18 cellular contexts compared by ENCODE assay signal in genomic region chr16:28067604-28068382, GRCh38. TPM values are rescaled to one million over a fixed set of nuclear protein-coding genes. Genes with fewer than 3 reads are reported as not detected.
DNase-seq lines count a peak whose midpoint lies in the region; ATAC-seq and TF ChIP-seq lines count a peak whose summit lies in the region.
"Had no signal": no experiment of that assay in that cellular context is flagged by ENCODE, and none has a peak within 500 bp of the region (broad histone marks: within the 10 kb centered on the region; RNA-seq: fewer than 3 reads in every experiment).

No MANE protein-coding gene starts in this region.

- H3K36me3 ChIP-seq in MG63 = no peaks in the 10 kb centered on the region
- no peaks in the 10 kb centered on the region for H3K36me3 ChIP-seq in fibroblast of lung (ENCODE audit: control insufficient read depth, insufficient read depth, low read length)
- H3K36me3 ChIP-seq in neuronal stem cell (replicated peaks in 1 of 2; ENCODE audit: control insufficient read depth in 2 of 2, insufficient read depth in 2 of 2, low read length in 2 of 2) = no peaks in the 10 kb centered on the region

- H3K27ac Mint-ChIP-seq in activated T-helper 1 cell treated with anti-CD3 and anti-CD28 coated beads, Interleukin-12 subunit alpha, Interleukin-12 subunit beta, Interleukin-2, Interleukin-4 antibody, amounts not matched to agents 30 ng/mL and 10 ng/mL and 1 ng/mL, durations not matched to agents 14 hours and 24 hours and 36 hours = no peak overlapping the region
- H3K27ac Mint-ChIP-seq: activated CD4-positive, alpha-beta memory T cell treated with anti-CD3 and anti-CD28 coated beads, Interleukin-2, amount 10 ng/mL, durations not matched to agents 7 days and 5 days; activated T-helper 17 cell treated with anti-CD3 and anti-CD28 coated beads, Interleukin-2, amount 50 U/mL, for 72 hours; CD14-positive monocyte; effector memory CD8-positive, alpha-beta T cell; progenitor cell of endocrine pancreas had no signal

- H3K9ac ChIP-seq in fibroblast of lung (ENCODE audit: insufficient read depth, low read length) = no peak overlapping the region
- H3K9ac ChIP-seq in neuronal stem cell (ENCODE audit: low read depth, low read length, poor library complexity) = no peak overlapping the region

- H2AK5ac ChIP-seq in neuronal stem cell (ENCODE audit: low read depth, low read length) = peak overlapping the region; percentile 61

- peak overlapping the region; percentile 32 for H2BK5ac ChIP-seq in neuronal stem cell (ENCODE audit: low read length)

- ATAC-seq in GM21367 (IDR thresholded peaks at IDR 0.05; ENCODE audit: unreplicated experiment) = no peak
- ATAC-seq: activated T-helper 17 cell treated with anti-CD3 and anti-CD28 coated beads, Interleukin-2, amount 50 U/mL, for 72 hours; body of pancreas; effector memory CD8-positive, alpha-beta T cell had no signal

- no peak overlapping the region for H3K4me2 ChIP-seq in fibroblast of lung (ENCODE audit: extremely low read depth, insufficient read depth, low read length)
- no peak overlapping the region for H3K4me2 ChIP-seq in neuronal stem cell (ENCODE audit: insufficient read depth, low read length, poor library complexity, severe bottlenecking)

- DNase-seq in Daoy (ENCODE audit: low read depth) (peak; percentile 60), MG63 (peak; percentile 85), fibroblast of lung (ENCODE audit: low read depth in 2 of 2) (peak; percentile 21 to 90), neuronal stem cell (ENCODE audit: low spot score) (no peak), NCI-H524 (lab: John Stamatoyannopoulos, UW) (no peak)
- no peak for DNase-seq in activated T-helper 1 cell treated with anti-CD3 and anti-CD28 coated beads, Interleukin-12 subunit alpha, Interleukin-12 subunit beta, Interleukin-2, Interleukin-4 antibody, amounts not matched to agents 30 ng/mL and 10 ng/mL and 1 ng/mL, durations not matched to agents 14 hours and 24 hours and 36 hours (ENCODE audit: low spot score)
- no peak for DNase-seq in stimulated activated CD4-positive, alpha-beta T cell treated with anti-CD3 and anti-CD28 coated beads, Interleukin-1b, Interleukin-23, amount 100 ng/mL, for 48 hours
- DNase-seq: activated CD4-positive, alpha-beta memory T cell treated with anti-CD3 and anti-CD28 coated beads, Interleukin-2, amount 10 ng/mL, durations not matched to agents 7 days and 5 days; body of pancreas; effector memory CD8-positive, alpha-beta T cell; head of caudate nucleus; NCI-H2081 treated with DMSO at 0.1 percent for 48 hours had no signal

- H3K14ac ChIP-seq in neuronal stem cell (ENCODE audit: low read length) = peak overlapping the region; percentile 64

- H3K9me3 Mint-ChIP-seq in activated T-helper 1 cell treated with anti-CD3 and anti-CD28 coated beads, Interleukin-12 subunit alpha, Interleukin-12 subunit beta, Interleukin-2, Interleukin-4 antibody, amounts not matched to agents 30 ng/mL and 10 ng/mL and 1 ng/mL, durations not matched to agents 14 hours and 24 hours and 36 hours = no peaks in the 10 kb centered on the region
- H3K9me3 Mint-ChIP-seq: activated CD4-positive, alpha-beta memory T cell treated with anti-CD3 and anti-CD28 coated beads, Interleukin-2, amount 10 ng/mL, durations not matched to agents 7 days and 5 days; activated T-helper 17 cell treated with anti-CD3 and anti-CD28 coated beads, Interleukin-2, amount 50 U/mL, for 72 hours; CD14-positive monocyte; effector memory CD8-positive, alpha-beta T cell had no signal

- H4K20me1 ChIP-seq in fibroblast of lung (ENCODE audit: control insufficient read depth, extremely low read depth, insufficient read depth, low read length) = no peaks in the 10 kb centered on the region

- H2BK15ac ChIP-seq in neuronal stem cell (ENCODE audit: low read length) = no peak overlapping the region

- H3K27ac ChIP-seq in fibroblast of lung (ENCODE audit: insufficient read depth, low read length) = no peak overlapping the region
- no peak overlapping the region for H3K27ac ChIP-seq in neuronal stem cell (replicated peaks; ENCODE audit: low read length)
- H3K27ac ChIP-seq: body of pancreas had no signal

- no peaks in the 10 kb centered on the region for H3K79me2 ChIP-seq in fibroblast of lung (ENCODE audit: control insufficient read depth, insufficient read depth, low read length)

- no peak overlapping the region for H3K4me3 Mint-ChIP-seq in activated T-helper 1 cell treated with anti-CD3 and anti-CD28 coated beads, Interleukin-12 subunit alpha, Interleukin-12 subunit beta, Interleukin-2, Interleukin-4 antibody, amounts not matched to agents 30 ng/mL and 10 ng/mL and 1 ng/mL, durations not matched to agents 14 hours and 24 hours and 36 hours
- H3K4me3 Mint-ChIP-seq: activated CD4-positive, alpha-beta memory T cell treated with anti-CD3 and anti-CD28 coated beads, Interleukin-2, amount 10 ng/mL, durations not matched to agents 7 days and 5 days; activated T-helper 17 cell treated with anti-CD3 and anti-CD28 coated beads, Interleukin-2, amount 50 U/mL, for 72 hours; CD14-positive monocyte; effector memory CD8-positive, alpha-beta T cell had no signal

- no peak for TF ChIP-seq CTCF in fibroblast of lung (conservative IDR thresholded peaks at IDR 0.05 in 1 of 2, IDR thresholded peaks at IDR 0.05 in 1 of 2; ENCODE audit: low read depth in 1 of 2, low read length in 2 of 2)

- H3K4ac ChIP-seq in neuronal stem cell (ENCODE audit: low read length) = no peak overlapping the region

- H3K27me3 ChIP-seq in MG63 = peaks cover 12% of the 10 kb centered on the region
- peaks cover 23% of the 10 kb centered on the region for H3K27me3 ChIP-seq in fibroblast of lung (ENCODE audit: control insufficient read depth, insufficient read depth, low read length)
- H3K27me3 ChIP-seq in neuronal stem cell (ENCODE audit: control insufficient read depth in 3 of 3, insufficient read depth in 3 of 3, low read depth in 1 of 3, low read length in 3 of 3) = peaks cover 11 to 51% (median 27%) of the 10 kb centered on the region in 3 experiments
- H3K27me3 ChIP-seq: body of pancreas had no signal

- H3K9me3 ChIP-seq in MG63 = no peaks in the 10 kb centered on the region
- H3K9me3 ChIP-seq in fibroblast of lung (ENCODE audit: control insufficient read depth, insufficient read depth, low read depth, low read length) = no peaks in the 10 kb centered on the region
- H3K9me3 ChIP-seq in neuronal stem cell (replicated peaks in 1 of 2; ENCODE audit: control insufficient read depth in 2 of 2, insufficient read depth in 1 of 2, low read depth in 1 of 2, low read length in 2 of 2) = peaks cover 0 to 2% of the 10 kb centered on the region in 2 donors
- H3K9me3 ChIP-seq: body of pancreas had no signal

- H3K79me1 ChIP-seq in neuronal stem cell (ENCODE audit: low read depth, low read length) = no peaks in the 10 kb centered on the region

- intact Hi-C loops in activated T-helper 1 cell treated with anti-CD3 and anti-CD28 coated beads, Interleukin-12 subunit alpha, Interleukin-12 subunit beta, Interleukin-2, Interleukin-4 antibody, amounts not matched to agents 30 ng/mL and 10 ng/mL and 1 ng/mL, durations not matched to agents 14 hours and 24 hours and 36 hours (cut with micrococcal nuclease) = no loop called here

- H3K23ac ChIP-seq in neuronal stem cell (ENCODE audit: low read depth, low read length, poor library complexity) = peak overlapping the region; percentile 25

- H3K4me3 ChIP-seq in MG63 = no peak overlapping the region
- no peak overlapping the region for H3K4me3 ChIP-seq in fibroblast of lung (replicated peaks in 1 of 4; ENCODE audit: control extremely low read depth in 1 of 4, insufficient read depth in 1 of 4, low read depth in 3 of 4, low read length in 4 of 4)
- no peak overlapping the region for H3K4me3 ChIP-seq in neuronal stem cell (ENCODE audit: low read length in 2 of 2)
- H3K4me3 ChIP-seq: body of pancreas had no signal

- H2BK120ac ChIP-seq in neuronal stem cell (ENCODE audit: low read depth, low read length) = no peak overlapping the region

- no peak overlapping the region for H2BK12ac ChIP-seq in neuronal stem cell (ENCODE audit: low read length)

- H4K91ac ChIP-seq in neuronal stem cell (ENCODE audit: low read depth, low read length, poor library complexity) = no peak overlapping the region

- H2AFZ ChIP-seq in fibroblast of lung (ENCODE audit: low read length) (no peak overlapping the region), neuronal stem cell (ENCODE audit: low read length) (no peak overlapping the region)

- H3K4me1 ChIP-seq in fibroblast of lung (ENCODE audit: control insufficient read depth, extremely low read depth, insufficient read depth, low read length) = peaks cover 3% of the 10 kb centered on the region
- H3K4me1 ChIP-seq in neuronal stem cell (ENCODE audit: control insufficient read depth in 2 of 2, insufficient read depth in 1 of 2, low read depth in 1 of 2, low read length in 2 of 2) = peaks cover 0 to 3% of the 10 kb centered on the region in 2 donors

- WGBS in neuronal stem cell (ENCODE audit: extremely low coverage in 2 of 2, insufficient read length in 2 of 2, insufficient replicate concordance in 1 of 2), 2 donors = no CpG with 5 or more reads among the region's 14 CpGs

- H3K36me3 Mint-ChIP-seq in activated T-helper 1 cell treated with anti-CD3 and anti-CD28 coated beads, Interleukin-12 subunit alpha, Interleukin-12 subunit beta, Interleukin-2, Interleukin-4 antibody, amounts not matched to agents 30 ng/mL and 10 ng/mL and 1 ng/mL, durations not matched to agents 14 hours and 24 hours and 36 hours (ENCODE audit: low read depth) = no peaks in the 10 kb centered on the region
- H3K36me3 Mint-ChIP-seq: CD14-positive monocyte had no signal

- no peak overlapping the region for H4K8ac ChIP-seq in neuronal stem cell (ENCODE audit: low read depth, low read length)

- H3K4me1 Mint-ChIP-seq in activated T-helper 1 cell treated with anti-CD3 and anti-CD28 coated beads, Interleukin-12 subunit alpha, Interleukin-12 subunit beta, Interleukin-2, Interleukin-4 antibody, amounts not matched to agents 30 ng/mL and 10 ng/mL and 1 ng/mL, durations not matched to agents 14 hours and 24 hours and 36 hours (ENCODE audit: low read depth) = no peaks in the 10 kb centered on the region
- H3K4me1 Mint-ChIP-seq: activated CD4-positive, alpha-beta memory T cell treated with anti-CD3 and anti-CD28 coated beads, Interleukin-2, amount 10 ng/mL, durations not matched to agents 7 days and 5 days; activated T-helper 17 cell treated with anti-CD3 and anti-CD28 coated beads, Interleukin-2, amount 50 U/mL, for 72 hours; CD14-positive monocyte had no signal

- H3K27me3 Mint-ChIP-seq in activated T-helper 1 cell treated with anti-CD3 and anti-CD28 coated beads, Interleukin-12 subunit alpha, Interleukin-12 subunit beta, Interleukin-2, Interleukin-4 antibody, amounts not matched to agents 30 ng/mL and 10 ng/mL and 1 ng/mL, durations not matched to agents 14 hours and 24 hours and 36 hours (ENCODE audit: insufficient read depth) = peaks cover 20% of the 10 kb centered on the region

- peak overlapping the region; percentile 2 for H3K18ac ChIP-seq in neuronal stem cell (ENCODE audit: low read length)

RNA-seq across cellular contexts. Expression of gene GSG1L, which starts 4.3 kb away (rescaled TPM):
- not detected in 2 replicates for total RNA-seq in Daoy (2014; rRNA removed; shearing (Covaris generic))
- 0.91 and 7.3 TPM in 2 replicates for total RNA-seq in MG63 (2014; rRNA removed; shearing (Covaris generic); ENCODE audit: low replicate concordance)
- under 0.01 TPM in 1 of 2 replicates, not detected in the other for total RNA-seq in fibroblast of lung
- not detected in 2 replicates for polyA plus RNA-seq in fibroblast of lung
- not detected in 2 replicates for polyA plus RNA-seq in fibroblast of lung (2012)
- not detected in 2 replicates for polyA minus RNA-seq in fibroblast of lung (ENCODE audit: low replicate concordance)
- polyA plus RNA-seq in neuronal stem cell (2013, experiment 1 of 2) = 0.04 TPM
- 0.03 TPM for polyA plus RNA-seq in neuronal stem cell (2013, experiment 2 of 2)
- total RNA-seq in activated T-helper 1 cell treated with anti-CD3 and anti-CD28 coated beads, Interleukin-12 subunit alpha, Interleukin-12 subunit beta, Interleukin-2, Interleukin-4 antibody, amounts not matched to agents 30 ng/mL and 10 ng/mL and 1 ng/mL, durations not matched to agents 14 hours and 24 hours and 36 hours = not detected in 2 replicates
- total RNA-seq: body of pancreas, HT-29, kidney epithelial cell had no signal
- polyA plus RNA-seq: CD14-positive monocyte had no signal

Comparison
In these comparisons a context has a peak if more than half of its experiments do, and no peak if none do; other contexts are left out.
1. DNase-seq: peak in Daoy (single experiment), MG63 (single experiment) and fibroblast of lung (2 of 2); none in neuronal stem cell (single experiment), NCI-H524 (0 of 2), activated T-helper 1 cell treated with anti-CD3 and anti-CD28 coated beads, Interleukin-12 subunit alpha, Interleukin-12 subunit beta, Interleukin-2, Interleukin-4 antibody, amounts not matched to agents 30 ng/mL and 10 ng/mL and 1 ng/mL, durations not matched to agents 14 hours and 24 hours and 36 hours (single experiment) and stimulated activated CD4-positive, alpha-beta T cell treated with anti-CD3 and anti-CD28 coated beads, Interleukin-1b, Interleukin-23, amount 100 ng/mL, for 48 hours (single experiment).